ENCODE assay signal across 3 cellular contexts in the genomic region with DNA sequence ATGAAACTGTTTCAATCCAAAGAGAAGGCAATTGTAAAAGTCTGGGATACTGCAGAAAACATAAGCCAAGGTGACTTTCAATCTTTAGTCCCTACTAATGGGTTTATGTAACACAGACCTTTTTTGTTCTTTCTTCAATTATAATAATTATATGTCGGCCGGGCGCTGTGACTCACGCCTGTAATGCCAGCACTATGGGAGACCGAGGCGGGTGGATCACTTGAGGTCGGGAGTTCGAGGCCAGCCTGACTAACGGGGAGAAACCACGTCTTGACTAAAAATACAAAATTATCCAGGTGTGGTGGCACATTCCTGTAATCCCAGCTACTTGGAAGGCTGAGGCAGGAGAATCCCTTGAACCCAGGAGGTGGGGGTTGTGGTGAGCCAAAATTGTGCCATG.
"Had no signal": no experiment of that assay in that cellular context is flagged by ENCODE, and none has a peak within 500 bp of the region (broad histone marks: within the 10 kb centered on the region; RNA-seq: fewer than 3 reads in every experiment).

No MANE protein-coding gene starts in this region.

- ATAC-seq: GM12878 had no signal

- H3K4me3 ChIP-seq: GM12878 had no signal

- DNase-seq: GDM1, GF-D8 had no signal
